ENCODE assay signal across 10 cellular contexts in genomic region chr6:33925869-33926268, GRCh38.
"Had no signal": no experiment of that assay in that cellular context is flagged by ENCODE, and none has a peak within 500 bp of the region (broad histone marks: within the 10 kb centered on the region; RNA-seq: fewer than 3 reads in every experiment).

No MANE protein-coding gene starts in this region.

- DNase-seq: activated CD4-positive, alpha-beta T cell treated with anti-CD3 and anti-CD28 coated beads, Interleukin-2, amount 50 U/mL, for 1 hour; activated T-cell treated with anti-CD3 and anti-CD28 coated beads for 4 hours; amniotic stem cell; effector memory CD8-positive, alpha-beta T cell; kidney; left ventricle myocardium superior; stimulated activated CD4-positive, alpha-beta T cell treated with anti-CD3 and anti-CD28 coated beads, Interleukin-4, amount 100 ng/mL, for 4 hours had no signal

- ATAC-seq: activated T-helper 17 cell treated with anti-CD3 and anti-CD28 coated beads, Interleukin-2, amount 50 U/mL, for 72 hours; body of pancreas; effector memory CD8-positive, alpha-beta T cell; gastroesophageal sphincter; left ventricle myocardium superior had no signal
